ENCODE assay signal across 13 cellular contexts in the genomic region with DNA sequence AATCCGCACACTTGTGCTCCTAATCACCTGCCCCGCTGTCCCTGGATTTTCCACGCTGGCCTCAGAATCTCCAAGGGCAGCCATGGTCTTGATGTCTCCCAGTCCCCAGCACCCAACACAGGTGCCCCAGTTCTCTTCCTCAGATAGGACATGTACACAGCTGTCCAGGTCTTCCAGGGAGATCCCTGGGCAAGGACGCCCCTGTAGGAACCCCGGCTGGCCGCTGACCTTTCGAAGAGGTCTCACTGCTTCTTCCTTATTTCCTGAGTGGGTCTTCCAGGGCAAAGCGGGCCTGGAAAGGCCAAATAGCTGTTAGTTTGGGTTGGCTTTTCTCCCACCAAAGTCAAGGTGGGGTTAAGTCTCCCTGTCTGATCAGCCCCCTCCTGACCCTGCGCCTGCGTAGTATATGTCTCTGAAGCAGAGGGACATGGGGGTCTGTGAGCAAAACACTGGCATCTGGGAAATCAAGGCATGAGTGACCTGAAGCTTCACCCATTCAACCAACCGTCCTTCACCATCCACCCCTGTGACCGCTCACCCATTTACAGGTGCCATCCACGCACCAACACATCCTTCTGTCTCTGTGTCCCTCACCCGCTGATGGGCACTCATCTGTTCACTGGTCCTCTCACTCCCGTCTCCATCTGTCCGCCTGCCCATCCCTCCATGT.
"Had no signal": no experiment of that assay in that cellular context is flagged by ENCODE, and none has a peak within 500 bp of the region (broad histone marks: within the 10 kb centered on the region; RNA-seq: fewer than 3 reads in every experiment).

No MANE protein-coding gene starts in this region.

- DNase-seq: activated T-cell treated with anti-CD3 and anti-CD28 coated beads for 4 hours; anterior cingulate cortex; esophagus squamous epithelium; foreskin fibroblast; mesendoderm; stimulated activated CD4-positive, alpha-beta T cell treated with anti-CD3 and anti-CD28 coated beads, Interleukin-2, amount 100 ng/mL, for 48 hours; T-helper 9 cell had no signal

- H3K4me1 Mint-ChIP-seq: neural crest cell had no signal

- H3K9me3 ChIP-seq: breast epithelium, esophagus squamous epithelium had no signal

- H3K4me1 ChIP-seq: breast epithelium had no signal

- ATAC-seq: left lung had no signal

- H3K4me3 ChIP-seq: breast epithelium, esophagus squamous epithelium, left lung had no signal

- H3K27me3 Mint-ChIP-seq: activated naive CD8-positive, alpha-beta T cell had no signal

- H3K9me3 Mint-ChIP-seq: activated T-helper 2 cell treated with anti-CD3 and anti-CD28 coated beads, Interferon-gamma antibody, Interleukin-2, Interleukin-4, amounts not matched to agents 10 μg/mL and 5 μg/mL and 100 μg/mL, durations not matched to agents 14 hours and 24 hours and 36 hours; neural crest cell; stimulated activated naive CD8-positive, alpha-beta T cell treated with anti-CD3 and anti-CD28 coated beads, Interleukin-15, Interleukin-2, amounts not matched to agents 100 ng/mL and 50 ng/mL, for 24 hours had no signal

- H3K36me3 ChIP-seq: breast epithelium, esophagus squamous epithelium, left lung had no signal

- H3K36me3 Mint-ChIP-seq: activated naive CD8-positive, alpha-beta T cell had no signal

- H3K27ac Mint-ChIP-seq: activated naive CD8-positive, alpha-beta T cell; activated T-helper 2 cell treated with anti-CD3 and anti-CD28 coated beads, Interferon-gamma antibody, Interleukin-2, Interleukin-4, amounts not matched to agents 10 μg/mL and 5 μg/mL and 100 μg/mL, durations not matched to agents 14 hours and 24 hours and 36 hours; stimulated activated naive CD8-positive, alpha-beta T cell treated with anti-CD3 and anti-CD28 coated beads, Interleukin-15, Interleukin-2, amounts not matched to agents 100 ng/mL and 50 ng/mL, for 24 hours had no signal

- H3K4me3 Mint-ChIP-seq: activated naive CD8-positive, alpha-beta T cell; neural crest cell; stimulated activated naive CD8-positive, alpha-beta T cell treated with anti-CD3 and anti-CD28 coated beads, Interleukin-15, Interleukin-2, amounts not matched to agents 100 ng/mL and 50 ng/mL, for 24 hours had no signal

- H3K27ac ChIP-seq: breast epithelium, esophagus squamous epithelium, left lung had no signal
